In the genomic region with DNA sequence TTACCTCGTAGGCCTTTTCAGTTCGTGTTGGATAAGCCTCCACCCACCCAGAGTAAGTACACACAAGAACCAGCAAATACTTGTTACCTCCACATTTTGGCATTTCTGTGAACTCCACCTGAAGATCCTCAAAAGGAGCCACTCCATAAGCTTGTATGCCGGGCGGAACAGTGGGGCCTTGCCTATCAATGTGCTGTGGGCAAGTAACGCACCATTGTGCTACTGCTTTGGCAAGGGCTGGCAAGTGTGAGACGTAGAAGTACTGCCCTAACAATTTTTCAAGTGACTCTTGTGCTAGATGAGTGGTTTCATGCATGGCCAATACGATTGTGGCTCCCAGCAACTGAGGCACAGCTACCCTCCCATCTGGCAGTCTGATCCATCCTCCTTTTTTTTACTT, we compare ENCODE assay signal across 6 cellular contexts. TPM values are rescaled to one million over a fixed set of nuclear protein-coding genes. Genes with fewer than 3 reads are reported as not detected.
"Had no signal": no experiment of that assay in that cellular context is flagged by ENCODE, and none has a peak within 500 bp of the region (broad histone marks: within the 10 kb centered on the region; RNA-seq: fewer than 3 reads in every experiment).

No MANE protein-coding gene starts in this region.

RNA-seq across cellular contexts. Expression of a gene that starts 25.3 kb away (rescaled TPM):
- total RNA-seq: ascending aorta, astrocyte, bronchial epithelial cell, cardiac muscle cell, chondrocyte had no signal
- polyA plus RNA-seq: aorta, cardiac muscle cell had no signal
